8 cellular contexts compared by ENCODE assay signal in genomic region chr14:63770187-63770807, GRCh38. TPM values are rescaled to one million over a fixed set of nuclear protein-coding genes. Genes with fewer than 3 reads are reported as not detected.
DNase-seq lines count a peak whose midpoint lies in the region; ATAC-seq, FAIRE-seq and TF ChIP-seq lines count a peak whose summit lies in the region.

No MANE protein-coding gene starts in this region.

- H3K27ac Mint-ChIP-seq in mesothelial cell of epicardium = no peak overlapping the region

- H3K27me3 Mint-ChIP-seq in mesothelial cell of epicardium (ENCODE audit: low read depth) = no peaks in the 10 kb centered on the region

- no peaks in the 10 kb centered on the region for H3K9me3 Mint-ChIP-seq in mesothelial cell of epicardium

- ATAC-seq in upper lobe of left lung (ENCODE audit: low FRiP score in 2 of 2) (peak in 1 of 2 donors; percentile 83), GM21381 (IDR thresholded peaks at IDR 0.05; ENCODE audit: unreplicated experiment) (no peak)

- FAIRE-seq in GM18507 (lab: Jason Lieb, UNC) = peak; percentile 76

- 57 to 60% methylated on average over 3 of the region's 3 CpGs for WGBS in upper lobe of left lung, 2 donors

- TF ChIP-seq POLR2A in upper lobe of left lung (IDR thresholded peaks at IDR 0.05) = no peak

- peaks cover 7% of the 10 kb centered on the region for H3K4me1 Mint-ChIP-seq in mesothelial cell of epicardium

- TF ChIP-seq CTCF in WI38 (IDR thresholded peaks at IDR 0.05; ENCODE audit: low read depth, low read length) (peak; percentile 36), mesothelial cell of epicardium (IDR thresholded peaks at IDR 0.05; ENCODE audit: unreplicated experiment) (peak; percentile 20), upper lobe of left lung (IDR thresholded peaks at IDR 0.05) (peak in 5 of 6 experiments; percentile 32 to 58 (median 54))

- H3K27me3 ChIP-seq in upper lobe of left lung = no peaks in the 10 kb centered on the region

- no peak overlapping the region for H3K4me3 ChIP-seq in WI38 (ENCODE audit: low read depth, low read length)
- H3K4me3 ChIP-seq in upper lobe of left lung = no peak overlapping the region

- peak; percentile 36 for DNase-seq in AG08396 (ENCODE audit: low spot score)
- no peak for DNase-seq in GM18507 (ENCODE audit: extremely low spot score, insufficient read length, low read depth)
- peak; percentile 29 to 62 for DNase-seq in Kasumi-1 (lab: John Stamatoyannopoulos, UW)
- DNase-seq in dermis microvascular lymphatic vessel endothelial cell (ENCODE audit: low read depth in 2 of 2) = peak; percentile 54 to 71
- no peak for DNase-seq in mesothelial cell of epicardium (ENCODE audit: low spot score in 2 of 2, unreplicated experiment in 2 of 2)
- peak in 1 of 2 donors; percentile 41 for DNase-seq in upper lobe of left lung

- no peak overlapping the region for H3K27ac ChIP-seq in upper lobe of left lung

- no peaks in the 10 kb centered on the region for H3K36me3 Mint-ChIP-seq in mesothelial cell of epicardium

- no peaks in the 10 kb centered on the region for H3K4me1 ChIP-seq in upper lobe of left lung

- TF ChIP-seq EP300 in upper lobe of left lung (IDR thresholded peaks at IDR 0.05) = no peak

- no peaks in the 10 kb centered on the region for H3K36me3 ChIP-seq in upper lobe of left lung

- H3K4me3 Mint-ChIP-seq in mesothelial cell of epicardium = no peak overlapping the region

- H3K9me3 ChIP-seq in upper lobe of left lung = no peaks in the 10 kb centered on the region

RNA-seq across cellular contexts. Expression of gene SGPP1, which starts 42.4 kb away (rescaled TPM):
- 9.9 TPM in 2 replicates for total RNA-seq in dermis microvascular lymphatic vessel endothelial cell
- 14.6 to 15.8 TPM (median 15.5 TPM) in 3 replicates for total RNA-seq in mesothelial cell of epicardium
- total RNA-seq in upper lobe of left lung = 10 to 100 TPM in 5 of 6 donors, 1 to 10 TPM in 1; 9.4 to 27.8 (median 22.9) TPM

Comparison
In these comparisons a context has a peak if more than half of its experiments do, and no peak if none do; other contexts are left out.
1. DNase-seq: peak in AG08396 (single experiment), Kasumi-1 (2 of 2) and dermis microvascular lymphatic vessel endothelial cell (2 of 2); none in GM18507 (single experiment) and mesothelial cell of epicardium (0 of 2).
2. Peak in every context shown above with its lines, with median percentiles within 50 percentile points of each other: CTCF ChIP-seq.